Comparison of ENCODE assay signal across 9 cellular contexts in the genomic region with DNA sequence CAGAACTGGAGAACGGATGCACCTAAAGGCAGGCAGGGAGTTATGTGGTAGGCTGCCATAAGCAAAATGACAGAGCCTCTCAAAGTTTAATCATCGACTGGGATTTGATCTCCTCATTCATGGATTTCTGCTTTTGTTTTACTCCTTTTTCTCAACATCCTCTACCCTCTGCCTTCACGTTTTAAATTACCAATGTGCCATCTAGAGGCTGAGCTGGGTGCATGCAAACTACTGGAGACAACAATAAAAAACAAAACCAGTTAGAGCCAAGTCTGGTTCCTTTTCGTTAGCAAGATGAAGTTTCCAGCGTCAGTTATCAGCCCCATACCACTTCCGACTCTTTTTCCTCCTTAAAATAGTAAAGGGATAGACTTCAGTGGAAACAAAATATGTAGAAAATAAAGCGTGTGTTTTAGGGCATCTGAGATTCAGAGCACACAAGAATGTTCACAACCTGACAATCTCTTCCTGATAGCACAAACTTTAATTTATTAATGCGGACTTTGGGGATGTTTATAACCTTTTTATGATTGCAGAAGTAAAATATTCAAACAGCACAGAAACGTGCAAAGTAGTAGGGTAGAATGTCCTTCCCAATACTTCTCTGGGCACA.
DNase-seq lines count a peak whose midpoint lies in the region; ATAC-seq, FAIRE-seq and TF ChIP-seq lines count a peak whose summit lies in the region.
"Had no signal": no experiment of that assay in that cellular context is flagged by ENCODE, and none has a peak within 500 bp of the region (broad histone marks: within the 10 kb centered on the region; RNA-seq: fewer than 3 reads in every experiment).

No MANE protein-coding gene starts in this region.

- no peaks in the 10 kb centered on the region for H3K9me3 ChIP-seq in breast epithelium

- CTCF ChIA-PET in MCF 10A (lab: Yijun Ruan, JAX): interaction anchor here (0.6 to 10.0 kb wide), 11 partner anchors 14 to 352 kb away, joined by 3 to 193 read pairs (median 6); no protein-coding TSS in a partner anchor
- CTCF ChIA-PET in activated CD8-positive, alpha-beta T cell treated with anti-CD3 and anti-CD28 coated beads, Interleukin-2, amount 10 ng/mL, durations not matched to agents 7 days and 5 days (lab: Charles Lee): no interaction called here

- no peaks in the 10 kb centered on the region for H3K36me3 ChIP-seq in breast epithelium

- no peak overlapping the region for H3K27ac Mint-ChIP-seq in MCF 10A (ENCODE audit: low read depth, unreplicated experiment)
- H3K27ac Mint-ChIP-seq in activated CD8-positive, alpha-beta T cell treated with anti-CD3 and anti-CD28 coated beads, Interleukin-2, amount 10 ng/mL, durations not matched to agents 7 days and 5 days: no peak overlapping the region

- TF ChIP-seq CTCF in MCF 10A (IDR thresholded peaks at IDR 0.05; ENCODE audit: unreplicated experiment) (peak; percentile 40), breast epithelium (IDR thresholded peaks at IDR 0.05) (peak in 1 of 3 donors; percentile 30)

- TF ChIP-seq POLR2A in breast epithelium (IDR thresholded peaks at IDR 0.05): no peak

- H3K27me3 Mint-ChIP-seq in MCF 10A (ENCODE audit: insufficient read depth, unreplicated experiment): no peaks in the 10 kb centered on the region
- no peaks in the 10 kb centered on the region for H3K27me3 Mint-ChIP-seq in activated CD8-positive, alpha-beta T cell treated with anti-CD3 and anti-CD28 coated beads, Interleukin-2, amount 10 ng/mL, durations not matched to agents 7 days and 5 days (ENCODE audit: low read depth)

- no peaks in the 10 kb centered on the region for H3K4me1 Mint-ChIP-seq in MCF 10A (ENCODE audit: insufficient read depth, unreplicated experiment)
- no peaks in the 10 kb centered on the region for H3K4me1 Mint-ChIP-seq in activated CD8-positive, alpha-beta T cell treated with anti-CD3 and anti-CD28 coated beads, Interleukin-2, amount 10 ng/mL, durations not matched to agents 7 days and 5 days (ENCODE audit: low read depth)

- no peak overlapping the region for H3K27ac ChIP-seq in breast epithelium

- no peak overlapping the region for H3K4me3 Mint-ChIP-seq in MCF 10A (ENCODE audit: unreplicated experiment)
- H3K4me3 Mint-ChIP-seq in activated CD8-positive, alpha-beta T cell treated with anti-CD3 and anti-CD28 coated beads, Interleukin-2, amount 10 ng/mL, durations not matched to agents 7 days and 5 days: no peak overlapping the region

- no peak for ATAC-seq in GM18502 (IDR thresholded peaks at IDR 0.05; ENCODE audit: poor library complexity, unreplicated experiment)
- ATAC-seq in activated CD8-positive, alpha-beta T cell treated with anti-CD3 and anti-CD28 coated beads, Interleukin-2, amount 10 ng/mL, durations not matched to agents 7 days and 5 days: no peak

- POLR2A ChIA-PET in MCF 10A (lab: Yijun Ruan, JAX): interaction anchor here (1.0 to 1.5 kb wide), 3 partner anchors 41 to 81 kb away, joined by 3 to 5 read pairs (median 5); no protein-coding TSS in a partner anchor
- POLR2A ChIA-PET in activated CD8-positive, alpha-beta T cell treated with anti-CD3 and anti-CD28 coated beads, Interleukin-2, amount 10 ng/mL, durations not matched to agents 7 days and 5 days (lab: Charles Lee): no interaction called here

- no peak overlapping the region for H3K4me3 ChIP-seq in breast epithelium

- no peaks in the 10 kb centered on the region for H3K36me3 Mint-ChIP-seq in MCF 10A (ENCODE audit: insufficient read depth, unreplicated experiment)
- no peaks in the 10 kb centered on the region for H3K36me3 Mint-ChIP-seq in activated CD8-positive, alpha-beta T cell treated with anti-CD3 and anti-CD28 coated beads, Interleukin-2, amount 10 ng/mL, durations not matched to agents 7 days and 5 days (ENCODE audit: low read depth)

- peak; percentile 42 for FAIRE-seq in urothelium cell line (lab: Jason Lieb, UNC)

- no TSS peak for BruUV-seq in MCF 10A (replicated peaks; lab: Mats Ljungman, UMichigan)

- intact Hi-C loops in MCF 10A (cut with micrococcal nuclease) (loop anchor here (1.0 to 2.0 kb wide), 3 partner anchors 22 to 80 kb away; no protein-coding TSS in a partner anchor), breast epithelium (cut with DNase I; ENCODE audit: low total_unique reads) (no loop called here)

- DNase-seq in MCF 10A (ENCODE audit: unreplicated experiment): peak; percentile 42
- DNase-seq in breast epithelium (ENCODE audit: low spot score in 2 of 2): no peak
- peak; percentile 8 for DNase-seq in SK-N-DZ (ENCODE audit: low spot score)
- DNase-seq in foreskin melanocyte: peak; percentile 16
- DNase-seq in urothelium cell line (ENCODE audit: low spot score): peak; percentile 58
- DNase-seq in activated CD8-positive, alpha-beta T cell treated with anti-CD3 and anti-CD28 coated beads, Interleukin-2, amount 10 ng/mL, durations not matched to agents 7 days and 5 days: no peak
- DNase-seq in GM19240 (ENCODE audit: insufficient read length, low spot score): no peak
- DNase-seq: NCI-H1694 had no signal

- no peaks in the 10 kb centered on the region for H3K9me3 Mint-ChIP-seq in MCF 10A (ENCODE audit: unreplicated experiment)
- no peaks in the 10 kb centered on the region for H3K9me3 Mint-ChIP-seq in activated CD8-positive, alpha-beta T cell treated with anti-CD3 and anti-CD28 coated beads, Interleukin-2, amount 10 ng/mL, durations not matched to agents 7 days and 5 days (ENCODE audit: insufficient read depth)

- no peaks in the 10 kb centered on the region for H3K27me3 ChIP-seq in breast epithelium

- no peaks in the 10 kb centered on the region for H3K4me1 ChIP-seq in breast epithelium

Comparison
In these comparisons a context has a peak if more than half of its experiments do, and no peak if none do; other contexts are left out.
1. DNase-seq: peak in MCF 10A (single experiment), SK-N-DZ (single experiment), foreskin melanocyte (single experiment) and urothelium cell line (single experiment); none in breast epithelium (0 of 2), activated CD8-positive, alpha-beta T cell treated with anti-CD3 and anti-CD28 coated beads, Interleukin-2, amount 10 ng/mL, durations not matched to agents 7 days and 5 days (single experiment) and GM19240 (single experiment).